Comparison of ENCODE assay signal across 8 cellular contexts in genomic region chr6:28134015-28134414, GRCh38. TPM values are rescaled to one million over a fixed set of nuclear protein-coding genes. Genes with fewer than 3 reads are reported as not detected.
DNase-seq lines count a peak whose midpoint lies in the region; ATAC-seq, FAIRE-seq and TF ChIP-seq lines count a peak whose summit lies in the region.

No MANE protein-coding gene starts in this region.

- H4K20me1 ChIP-seq in MM.1S (ENCODE audit: insufficient read depth, low read length), result no peaks in the 10 kb centered on the region

- peaks cover 66% of the 10 kb centered on the region for H3K79me2 ChIP-seq in MM.1S (ENCODE audit: low read length)

- peaks cover 14% of the 10 kb centered on the region for H3K4me1 ChIP-seq in cardiac muscle cell (ENCODE audit: low read depth)
- H3K4me1 ChIP-seq in MM.1S (ENCODE audit: low read length), result peaks cover 18% of the 10 kb centered on the region
- peaks cover 0 to 8% of the 10 kb centered on the region in 2 donors for H3K4me1 ChIP-seq in kidney (ENCODE audit: control insufficient read depth in 1 of 2, insufficient read depth in 1 of 2, low read depth in 1 of 2, low read length in 2 of 2)

- DNase-seq in cardiac muscle cell (ENCODE audit: low read depth in 1 of 2, low spot score in 1 of 2) (peak; percentile 30 to 52), left cardiac atrium (no peak), MM.1S (peak; percentile 38), kidney (no peak)
- no peak for DNase-seq in NK-92 treated with Interleukin-12 subunit alpha and Interleukin-12 subunit beta, amount 100 ng/mL, for 24 hours (lab: John Stamatoyannopoulos, UW)

- H3K36me3 ChIP-seq in cardiac muscle cell, result peaks cover 3% of the 10 kb centered on the region
- H3K36me3 ChIP-seq in MM.1S (replicated peaks; ENCODE audit: insufficient read depth, low read length), result no peaks in the 10 kb centered on the region; the same call in 1 of the 2 replicates
- H3K36me3 ChIP-seq in kidney (ENCODE audit: control insufficient read depth in 1 of 2, insufficient read depth in 2 of 2, low read length in 2 of 2), result peaks cover 0 to 15% of the 10 kb centered on the region in 2 donors

- TF ChIP-seq CTCF in cardiac muscle cell (IDR thresholded peaks at IDR 0.05; ENCODE audit: low read depth, low read length) (peak; percentile 52), MM.1S (IDR thresholded peaks at IDR 0.05; ENCODE audit: low read length) (peak; percentile 46), VCaP (conservative IDR thresholded peaks at IDR 0.05) (peak; percentile 91), kidney (IDR thresholded peaks at IDR 0.05; ENCODE audit: borderline replicate concordance, extremely low read depth, insufficient read depth) (peak; percentile 12)

- H3K27me3 ChIP-seq in cardiac muscle cell, result no peaks in the 10 kb centered on the region
- H3K27me3 ChIP-seq in MM.1S (replicated peaks; ENCODE audit: insufficient read depth, low read length), result no peaks in the 10 kb centered on the region

- H3K9me3 ChIP-seq in cardiac muscle cell (ENCODE audit: low read depth) (no peaks in the 10 kb centered on the region), MM.1S (replicated peaks; ENCODE audit: insufficient read depth, low read length) (no peaks in the 10 kb centered on the region), kidney (ENCODE audit: control insufficient read depth in 1 of 2, low read length in 2 of 2) (no peaks in the 10 kb centered on the region)

- FAIRE-seq in kidney (lab: Jason Lieb, UNC), result no peak

- H3K27ac ChIP-seq in cardiac muscle cell, result no peak overlapping the region
- no peak overlapping the region for H3K27ac ChIP-seq in MM.1S (ENCODE audit: low read length)
- H3K27ac ChIP-seq in VCaP, result no peak overlapping the region
- H3K27ac ChIP-seq in kidney (ENCODE audit: low read depth in 2 of 2, low read length in 2 of 2), result no peak overlapping the region

- H3K9ac ChIP-seq in MM.1S (ENCODE audit: low read length), result no peak overlapping the region
- H3K9ac ChIP-seq in kidney (ENCODE audit: low read length in 2 of 2), result no peak overlapping the region

- no peaks in the 10 kb centered on the region for H3K9me2 ChIP-seq in MM.1S (replicated peaks; ENCODE audit: insufficient read depth, low read length)

- H3K4me2 ChIP-seq in MM.1S (ENCODE audit: low read depth, low read length), result no peak overlapping the region

- peaks cover 13% of the 10 kb centered on the region for H3F3A ChIP-seq in MM.1S (ENCODE audit: insufficient read depth, low read length)

- no peak overlapping the region for H2AFZ ChIP-seq in MM.1S (ENCODE audit: low read length)

- intact Hi-C loops in left cardiac atrium (cut with DNase I) (loop anchor here in 1 of 2 donors (10.0 kb wide), 1 partner anchor 221 kb away; no protein-coding TSS in a partner anchor), kidney (cut with DNase I) (no loop called here)

- ATAC-seq in left cardiac atrium (no peak), HG03442 (IDR thresholded peaks at IDR 0.05; ENCODE audit: unreplicated experiment) (no peak), esophagus mucosa (no peak)

- H3K4me3 ChIP-seq in cardiac muscle cell (no peak overlapping the region), MM.1S (ENCODE audit: low read length) (no peak overlapping the region), kidney (ENCODE audit: low read length in 2 of 2) (no peak overlapping the region)

RNA-seq across cellular contexts. Expression of gene ZKSCAN8, which starts 7.7 kb away (rescaled TPM):
- 24.8 and 58.3 TPM in 2 replicates for total RNA-seq in cardiac muscle cell
- polyA plus RNA-seq in cardiac muscle cell, result 11.0 and 16.2 TPM in 2 replicates
- total RNA-seq in left cardiac atrium, result 10 to 100 TPM; 10.8 to 15.8 TPM
- 26.4 TPM for total RNA-seq in kidney
- polyA plus RNA-seq in kidney (ENCODE audit: insufficient read depth, low read depth, low replicate concordance), result 3.5 TPM
- total RNA-seq in esophagus mucosa, result 6.6 TPM

RNA-seq across cellular contexts. Expression of gene ZSCAN16, which starts 9.6 kb away (rescaled TPM):
- total RNA-seq in cardiac muscle cell (7.4 and 10.3 TPM in 2 replicates), left cardiac atrium (1 to 10 TPM; 2.4 TPM), kidney (6.1 TPM), esophagus mucosa (2.9 TPM)
- polyA plus RNA-seq in cardiac muscle cell (7.4 and 9.3 TPM in 2 replicates), kidney (ENCODE audit: insufficient read depth, low read depth, low replicate concordance) (6.8 TPM)

RNA-seq across cellular contexts. Expression of gene ZNF165, which starts 53.6 kb away (rescaled TPM):
- total RNA-seq in cardiac muscle cell (0.95 and 1.6 TPM in 2 replicates), left cardiac atrium (under 1 TPM; 0.24 to 0.44 TPM), kidney (3.6 TPM), esophagus mucosa (3.0 TPM)
- polyA plus RNA-seq in cardiac muscle cell (1.8 and 1.9 TPM in 2 replicates), kidney (ENCODE audit: insufficient read depth, low read depth, low replicate concordance) (3.0 TPM)

Comparison
In these comparisons a context has a peak if more than half of its experiments do, and no peak if none do; other contexts are left out.
1. DNase-seq: peak in cardiac muscle cell (2 of 2) and MM.1S (single experiment); none in left cardiac atrium (single experiment), kidney (single experiment) and NK-92 treated with Interleukin-12 subunit alpha and Interleukin-12 subunit beta, amount 100 ng/mL, for 24 hours (single experiment).
2. CTCF ChIP-seq: peak in every context shown above with its lines; median percentile 91 in VCaP; 52 in cardiac muscle cell; 46 in MM.1S; 12 in kidney.